In the genomic region with DNA sequence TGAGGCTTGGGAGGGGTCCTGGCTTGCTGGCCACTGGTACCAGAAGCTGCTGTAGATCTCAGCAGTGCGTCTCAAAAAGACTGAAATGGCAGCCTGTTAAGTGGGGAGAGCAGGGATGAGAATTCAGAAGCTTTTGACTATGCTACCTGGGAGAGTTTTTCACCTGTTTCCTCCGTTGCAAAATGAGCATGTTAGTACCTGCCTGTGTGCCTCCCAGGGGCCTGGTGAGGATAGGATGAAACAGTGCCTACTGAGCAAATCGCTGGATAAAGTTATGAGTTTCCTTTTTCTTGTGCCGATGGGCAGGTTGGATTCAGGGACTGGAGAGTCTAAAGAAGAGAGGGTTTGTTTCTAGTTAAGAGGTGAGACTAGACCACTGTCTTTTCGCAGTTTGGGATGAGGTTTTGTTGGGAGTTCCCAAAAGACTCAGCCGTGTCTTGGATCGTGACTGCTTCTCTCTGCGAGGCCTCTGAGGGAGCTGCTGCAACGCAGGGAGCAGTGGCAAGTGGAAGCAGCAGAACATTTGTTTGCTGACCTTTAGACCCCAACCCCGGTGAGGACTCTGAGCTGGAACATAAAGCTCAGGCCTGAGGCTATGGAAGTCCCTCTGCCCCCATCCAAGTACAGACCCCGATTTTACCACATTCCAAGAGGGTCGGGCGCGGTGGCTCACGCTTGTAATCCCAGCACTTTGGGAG, we compare ENCODE assay signal across 1 cellular context.
TF ChIP-seq lines count a peak whose summit lies in the region.

No MANE protein-coding gene starts in this region.

TF ChIP-seq in SK-N-SH, 30 proteins besides CTCF, POLR2A, EP300 and RAD21 (continued from another document):
- TF ChIP-seq, protein P1, sequence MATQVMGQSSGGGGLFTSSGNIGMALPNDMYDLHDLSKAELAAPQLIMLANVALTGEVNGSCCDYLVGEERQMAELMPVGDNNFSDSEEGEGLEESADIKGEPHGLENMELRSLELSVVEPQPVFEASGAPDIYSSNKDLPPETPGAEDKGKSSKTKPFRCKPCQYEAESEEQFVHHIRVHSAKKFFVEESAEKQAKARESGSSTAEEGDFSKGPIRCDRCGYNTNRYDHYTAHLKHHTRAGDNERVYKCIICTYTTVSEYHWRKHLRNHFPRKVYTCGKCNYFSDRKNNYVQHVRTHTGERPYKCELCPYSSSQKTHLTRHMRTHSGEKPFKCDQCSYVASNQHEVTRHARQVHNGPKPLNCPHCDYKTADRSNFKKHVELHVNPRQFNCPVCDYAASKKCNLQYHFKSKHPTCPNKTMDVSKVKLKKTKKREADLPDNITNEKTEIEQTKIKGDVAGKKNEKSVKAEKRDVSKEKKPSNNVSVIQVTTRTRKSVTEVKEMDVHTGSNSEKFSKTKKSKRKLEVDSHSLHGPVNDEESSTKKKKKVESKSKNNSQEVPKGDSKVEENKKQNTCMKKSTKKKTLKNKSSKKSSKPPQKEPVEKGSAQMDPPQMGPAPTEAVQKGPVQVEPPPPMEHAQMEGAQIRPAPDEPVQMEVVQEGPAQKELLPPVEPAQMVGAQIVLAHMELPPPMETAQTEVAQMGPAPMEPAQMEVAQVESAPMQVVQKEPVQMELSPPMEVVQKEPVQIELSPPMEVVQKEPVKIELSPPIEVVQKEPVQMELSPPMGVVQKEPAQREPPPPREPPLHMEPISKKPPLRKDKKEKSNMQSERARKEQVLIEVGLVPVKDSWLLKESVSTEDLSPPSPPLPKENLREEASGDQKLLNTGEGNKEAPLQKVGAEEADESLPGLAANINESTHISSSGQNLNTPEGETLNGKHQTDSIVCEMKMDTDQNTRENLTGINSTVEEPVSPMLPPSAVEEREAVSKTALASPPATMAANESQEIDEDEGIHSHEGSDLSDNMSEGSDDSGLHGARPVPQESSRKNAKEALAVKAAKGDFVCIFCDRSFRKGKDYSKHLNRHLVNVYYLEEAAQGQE (IDR thresholded peaks at IDR 0.05; ENCODE audit: low read depth, low read length): no peak
- TF ChIP-seq YY1 (IDR thresholded peaks at IDR 0.05; ENCODE audit: low read depth) (no peak), FOSL2 (IDR thresholded peaks at IDR 0.05; ENCODE audit: borderline replicate concordance, low read depth) (no peak), EZH2phosphoT487 (IDR thresholded peaks at IDR 0.05; ENCODE audit: borderline replicate concordance, low read depth) (no peak), FOXJ3 (CRISPR knock-in tag; IDR thresholded peaks at IDR 0.05) (no peak), SMC3 (IDR thresholded peaks at IDR 0.05; ENCODE audit: low read depth, low read length) (no peak), MXI1 (IDR thresholded peaks at IDR 0.05; ENCODE audit: low read depth, low read length) (no peak), RCOR1 (IDR thresholded peaks at IDR 0.05; ENCODE audit: low read length) (no peak), NRF1 (IDR thresholded peaks at IDR 0.05; ENCODE audit: low read depth, low read length) (no peak), POLR2AphosphoS5 (IDR thresholded peaks at IDR 0.05; ENCODE audit: low read depth, low read length) (no peak), NFIC (IDR thresholded peaks at IDR 0.05; ENCODE audit: borderline replicate concordance) (no peak), TCF12 (IDR thresholded peaks at IDR 0.05) (no peak), GATA2 (CRISPR knock-in tag; IDR thresholded peaks at IDR 0.05) (no peak)
- TF ChIP-seq, protein P2, sequence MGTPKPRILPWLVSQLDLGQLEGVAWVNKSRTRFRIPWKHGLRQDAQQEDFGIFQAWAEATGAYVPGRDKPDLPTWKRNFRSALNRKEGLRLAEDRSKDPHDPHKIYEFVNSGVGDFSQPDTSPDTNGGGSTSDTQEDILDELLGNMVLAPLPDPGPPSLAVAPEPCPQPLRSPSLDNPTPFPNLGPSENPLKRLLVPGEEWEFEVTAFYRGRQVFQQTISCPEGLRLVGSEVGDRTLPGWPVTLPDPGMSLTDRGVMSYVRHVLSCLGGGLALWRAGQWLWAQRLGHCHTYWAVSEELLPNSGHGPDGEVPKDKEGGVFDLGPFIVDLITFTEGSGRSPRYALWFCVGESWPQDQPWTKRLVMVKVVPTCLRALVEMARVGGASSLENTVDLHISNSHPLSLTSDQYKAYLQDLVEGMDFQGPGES (IDR thresholded peaks at IDR 0.05; ENCODE audit: low read depth, low read length): no peak
